ENCODE assay signal across 1 cellular context in the genomic region with DNA sequence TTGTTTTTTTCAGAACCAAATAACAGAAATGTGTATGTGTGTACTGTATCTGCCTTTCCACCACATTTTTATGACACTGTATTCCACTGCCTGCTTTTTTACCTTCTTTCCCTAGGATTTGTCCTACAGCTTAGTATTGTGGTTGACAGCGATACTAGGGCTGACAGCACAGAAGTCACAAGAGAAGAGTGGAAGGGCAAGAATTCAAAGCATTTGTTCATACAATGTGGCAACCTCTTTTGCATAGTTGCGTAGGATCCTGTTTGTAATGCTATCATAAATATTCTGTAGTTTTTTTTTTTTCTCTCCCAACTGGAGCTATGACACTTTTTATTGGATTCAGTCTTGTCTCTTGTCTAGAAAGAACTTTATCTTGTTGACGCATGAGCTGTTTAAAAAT.
A peak's percentile ranks its signal among the peaks of the same experiment; 100 is the strongest.
TF ChIP-seq lines count a peak whose summit lies in the region.

No MANE protein-coding gene starts in this region.

TF ChIP-seq in H1, 55 proteins besides CTCF, POLR2A, EP300 and RAD21 (continued from another document):
- 0 out of 4 replicates have a peak, but pooled peaks of 1 of the 2 experiments have one; percentile 30 for TF ChIP-seq SIN3A (conservative IDR thresholded peaks at IDR 0.05 in 1 of 2, IDR thresholded peaks at IDR 0.05 in 1 of 2; ENCODE audit: low read depth in 1 of 2, low read length in 2 of 2)
- TF ChIP-seq E2F6 (IDR thresholded peaks at IDR 0.05): no peak
- TF ChIP-seq CEBPB (IDR thresholded peaks at IDR 0.05; ENCODE audit: low read depth, low read length): 0 out of 2 replicates have a peak, but pooled peaks have one; percentile 13
- TF ChIP-seq NRF1 (IDR thresholded peaks at IDR 0.05; ENCODE audit: low read depth, low read length): no peak
- TF ChIP-seq CTBP2 (IDR thresholded peaks at IDR 0.05; ENCODE audit: borderline replicate concordance, insufficient read depth, insufficient read length, low read length): no peak
- TF ChIP-seq SP4 (IDR thresholded peaks at IDR 0.05; ENCODE audit: low read length): no peak
- no peak for TF ChIP-seq RBBP5 (IDR thresholded peaks at IDR 0.05; ENCODE audit: borderline replicate concordance, low read depth, low read length)
- peak; percentile 72 for TF ChIP-seq TEAD4 (IDR thresholded peaks at IDR 0.05; ENCODE audit: low read depth, low read length)
TF ChIP-seq in H1: peak in this region for 3.
